21 cellular contexts compared by ENCODE assay signal in the genomic region with DNA sequence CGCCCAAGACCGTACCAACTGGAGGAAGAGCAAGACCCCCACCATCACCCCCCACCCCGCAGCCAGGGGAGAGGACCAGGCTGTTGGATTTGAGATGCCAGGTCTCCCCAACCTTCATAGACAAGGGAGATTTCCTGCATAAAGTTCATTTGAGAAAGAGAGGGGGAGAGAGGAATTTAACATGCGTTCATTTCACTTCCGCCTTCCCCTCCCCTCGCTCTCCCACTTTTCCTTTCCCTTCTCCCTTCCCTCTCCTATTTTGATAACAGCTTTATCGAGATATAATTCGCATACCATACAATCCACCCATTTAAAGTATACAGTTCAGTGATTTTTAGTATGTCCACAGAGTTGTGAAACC. TPM values are rescaled to one million over a fixed set of nuclear protein-coding genes. Genes with fewer than 3 reads are reported as not detected.
DNase-seq lines count a peak whose midpoint lies in the region; ATAC-seq and TF ChIP-seq lines count a peak whose summit lies in the region.
"Had no signal": no experiment of that assay in that cellular context is flagged by ENCODE, and none has a peak within 500 bp of the region (broad histone marks: within the 10 kb centered on the region; RNA-seq: fewer than 3 reads in every experiment).

No MANE protein-coding gene starts in this region.

- POLR2A ChIA-PET in activated CD4-positive, alpha-beta memory T cell treated with anti-CD3 and anti-CD28 coated beads, Interleukin-2, amount 10 ng/mL, durations not matched to agents 7 days and 5 days (lab: Charles Lee) = no interaction called here
- POLR2A ChIA-PET in activated CD4-positive, alpha-beta memory T cell treated with anti-CD3 and anti-CD28 coated beads for 36 hours (lab: Charles Lee) = no interaction called here

- peaks cover 6% of the 10 kb centered on the region for H3K36me3 Mint-ChIP-seq in activated CD4-positive, alpha-beta memory T cell treated with anti-CD3 and anti-CD28 coated beads, Interleukin-2, amount 10 ng/mL, durations not matched to agents 7 days and 5 days (ENCODE audit: low read depth)
- no peaks in the 10 kb centered on the region for H3K36me3 Mint-ChIP-seq in activated CD4-positive, alpha-beta memory T cell treated with anti-CD3 and anti-CD28 coated beads for 36 hours
- peaks cover 3% of the 10 kb centered on the region for H3K36me3 Mint-ChIP-seq in effector memory CD8-positive, alpha-beta T cell (ENCODE audit: insufficient read depth)
- no peaks in the 10 kb centered on the region for H3K36me3 Mint-ChIP-seq in nephron (ENCODE audit: low read depth)

- H3K27ac Mint-ChIP-seq in activated CD4-positive, alpha-beta memory T cell treated with anti-CD3 and anti-CD28 coated beads, Interleukin-2, amount 10 ng/mL, durations not matched to agents 7 days and 5 days = peak overlapping the region; percentile 18
- no peak overlapping the region for H3K27ac Mint-ChIP-seq in activated CD4-positive, alpha-beta memory T cell treated with anti-CD3 and anti-CD28 coated beads for 36 hours
- H3K27ac Mint-ChIP-seq in effector memory CD8-positive, alpha-beta T cell = no peak overlapping the region
- H3K27ac Mint-ChIP-seq in nephron = no peak overlapping the region

- H3K4me1 Mint-ChIP-seq in activated CD4-positive, alpha-beta memory T cell treated with anti-CD3 and anti-CD28 coated beads, Interleukin-2, amount 10 ng/mL, durations not matched to agents 7 days and 5 days = peaks cover 33% of the 10 kb centered on the region
- H3K4me1 Mint-ChIP-seq in activated CD4-positive, alpha-beta memory T cell treated with anti-CD3 and anti-CD28 coated beads for 36 hours (ENCODE audit: low read depth) = peaks cover 41% of the 10 kb centered on the region
- H3K4me1 Mint-ChIP-seq in effector memory CD8-positive, alpha-beta T cell (ENCODE audit: low read depth in 2 of 2) = peaks cover 14 to 30% of the 10 kb centered on the region in 2 donors
- H3K4me1 Mint-ChIP-seq in nephron = peaks cover 29% of the 10 kb centered on the region

- intact Hi-C loops in activated CD4-positive, alpha-beta memory T cell treated with anti-CD3 and anti-CD28 coated beads for 36 hours (cut with micrococcal nuclease) = loop anchor here (2.0 kb wide), 1 partner anchor 90 kb away; the partner anchor contains the start of gene STC2

- no peaks in the 10 kb centered on the region for H3K9me3 Mint-ChIP-seq in activated CD4-positive, alpha-beta memory T cell treated with anti-CD3 and anti-CD28 coated beads, Interleukin-2, amount 10 ng/mL, durations not matched to agents 7 days and 5 days
- H3K9me3 Mint-ChIP-seq in activated CD4-positive, alpha-beta memory T cell treated with anti-CD3 and anti-CD28 coated beads for 36 hours = no peaks in the 10 kb centered on the region
- H3K9me3 Mint-ChIP-seq in effector memory CD8-positive, alpha-beta T cell = no peaks in the 10 kb centered on the region
- no peaks in the 10 kb centered on the region for H3K9me3 Mint-ChIP-seq in nephron

- peaks cover 100% of the 10 kb centered on the region for H3K27me3 ChIP-seq in H7 (ENCODE audit: control insufficient read depth, insufficient read depth, low read length)

- no peak for TF ChIP-seq CTCF in nephron (IDR thresholded peaks at IDR 0.05; ENCODE audit: unreplicated experiment in 3 of 3)

- ATAC-seq in effector memory CD8-positive, alpha-beta T cell (replicated peaks) = no peak
- no peak for ATAC-seq in HG02870 (IDR thresholded peaks at IDR 0.05; ENCODE audit: unreplicated experiment)
- ATAC-seq: sciatic nerve had no signal

- H3K36me3 ChIP-seq in H7 (replicated peaks; ENCODE audit: control insufficient read depth, insufficient read depth, low read length) = no peaks in the 10 kb centered on the region
- H3K36me3 ChIP-seq: esophagus squamous epithelium, left lung, neutrophil had no signal

- H3K4me3 Mint-ChIP-seq in activated CD4-positive, alpha-beta memory T cell treated with anti-CD3 and anti-CD28 coated beads, Interleukin-2, amount 10 ng/mL, durations not matched to agents 7 days and 5 days = peak overlapping the region; percentile 43
- H3K4me3 Mint-ChIP-seq in activated CD4-positive, alpha-beta memory T cell treated with anti-CD3 and anti-CD28 coated beads for 36 hours = no peak overlapping the region
- H3K4me3 Mint-ChIP-seq in effector memory CD8-positive, alpha-beta T cell = peak overlapping the region; percentile 44 to 73
- peak overlapping the region; percentile 28 to 65 (median 48) for H3K4me3 Mint-ChIP-seq in nephron

- no peak for DNase-seq in activated CD4-positive, alpha-beta memory T cell treated with anti-CD3 and anti-CD28 coated beads, Interleukin-2, amount 10 ng/mL, durations not matched to agents 7 days and 5 days
- no peak for DNase-seq in activated CD4-positive, alpha-beta memory T cell treated with anti-CD3 and anti-CD28 coated beads for 36 hours
- DNase-seq in H7 = peak; percentile 46
- DNase-seq in effector memory CD8-positive, alpha-beta T cell = no peak
- DNase-seq in NCI-H345 treated with DMSO at 0.1 percent for 48 hours (lab: John Stamatoyannopoulos, UW; ENCODE audit: unreplicated experiment) = no peak
- DNase-seq in activated T-cell treated with anti-CD3 and anti-CD28 coated beads for 4 hours = no peak
- DNase-seq: activated CD8-positive, alpha-beta memory T cell treated with anti-CD3 and anti-CD28 coated beads for 24 hours; COR-L47; esophagus squamous epithelium; GDM1; left lung; MM.1S; NCI-H2081; RPMI8226; stimulated activated CD4-positive, alpha-beta T cell treated with anti-CD3 and anti-CD28 coated beads, Interleukin-2, amount 100 ng/mL, for 48 hours; T1000 had no signal

- H3K4me3 ChIP-seq in H7 (ENCODE audit: insufficient read depth, low read depth, low read length) = no peak overlapping the region

- CTCF ChIA-PET in activated CD4-positive, alpha-beta memory T cell treated with anti-CD3 and anti-CD28 coated beads, Interleukin-2, amount 10 ng/mL, durations not matched to agents 7 days and 5 days (lab: Charles Lee) = no interaction called here
- CTCF ChIA-PET in activated CD4-positive, alpha-beta memory T cell treated with anti-CD3 and anti-CD28 coated beads for 36 hours (lab: Charles Lee) = no interaction called here

- peaks cover 92% of the 10 kb centered on the region for H3K27me3 Mint-ChIP-seq in activated CD4-positive, alpha-beta memory T cell treated with anti-CD3 and anti-CD28 coated beads, Interleukin-2, amount 10 ng/mL, durations not matched to agents 7 days and 5 days
- peaks cover 88% of the 10 kb centered on the region for H3K27me3 Mint-ChIP-seq in activated CD4-positive, alpha-beta memory T cell treated with anti-CD3 and anti-CD28 coated beads for 36 hours
- H3K27me3 Mint-ChIP-seq in effector memory CD8-positive, alpha-beta T cell = peaks cover 93 to 99% of the 10 kb centered on the region in 2 donors
- peaks cover 100% of the 10 kb centered on the region for H3K27me3 Mint-ChIP-seq in nephron (ENCODE audit: low read depth)

RNA-seq across cellular contexts. Expression of gene NKX2-5, which starts 4.2 kb away (rescaled TPM):
- total RNA-seq in activated CD4-positive, alpha-beta memory T cell treated with anti-CD3 and anti-CD28 coated beads, Interleukin-2, amount 10 ng/mL, durations not matched to agents 7 days and 5 days = not detected
- not detected for total RNA-seq in activated CD4-positive, alpha-beta memory T cell treated with anti-CD3 and anti-CD28 coated beads for 36 hours
- 2.4 and 3.8 TPM in 2 replicates for total RNA-seq in H7 (2014; rRNA removed; shearing (Covaris generic))
- total RNA-seq: esophagus squamous epithelium, left lung, sciatic nerve, urinary bladder had no signal
